8 cellular contexts compared by ENCODE assay signal in genomic region chr3:98733055-98733777, GRCh38. TPM values are rescaled to one million over a fixed set of nuclear protein-coding genes. Genes with fewer than 3 reads are reported as not detected.
A peak's percentile ranks its signal among the peaks of the same experiment; 100 is the strongest.
DNase-seq lines count a peak whose midpoint lies in the region; ATAC-seq, FAIRE-seq and TF ChIP-seq lines count a peak whose summit lies in the region.

No MANE protein-coding gene starts in this region.

- DNase-seq in CD8-positive, alpha-beta T cell = no peak
- peak; percentile 23 for DNase-seq in HTR-8/SVneo (ENCODE audit: insufficient read length, low spot score)
- DNase-seq in cardiac muscle cell (ENCODE audit: low read depth in 1 of 2, low spot score in 1 of 2) = peak; percentile 61 to 66
- no peak for DNase-seq in omental fat pad (ENCODE audit: low spot score)
- DNase-seq in NCI-H2029 treated with DMSO at 0.1 percent for 48 hours (lab: John Stamatoyannopoulos, UW) = no peak

- CTCF ChIA-PET in CD8-positive, alpha-beta T cell (lab: Charles Lee) = interaction anchor here (1.2 kb wide), 1 partner anchor 15 kb away, joined by 3 read pairs; no protein-coding TSS in a partner anchor

- H3K27ac Mint-ChIP-seq in CD8-positive, alpha-beta T cell = no peak overlapping the region
- peak overlapping the region; percentile 77 for H3K27ac Mint-ChIP-seq in activated naive CD4-positive, alpha-beta T cell treated with anti-CD3 and anti-CD28 coated beads, Interleukin-2, amount 50 U/mL, for 24 hours

- peak overlapping the region; percentile 28 for H3K4me3 ChIP-seq in CD8-positive, alpha-beta T cell (ENCODE audit: low read depth, low read length)
- peak overlapping the region; percentile 76 for H3K4me3 ChIP-seq in cardiac muscle cell

- H3K36me3 ChIP-seq in CD8-positive, alpha-beta T cell (ENCODE audit: insufficient read depth, low read length) = no peaks in the 10 kb centered on the region
- H3K36me3 ChIP-seq in cardiac muscle cell = no peaks in the 10 kb centered on the region

- intact Hi-C loops in CD8-positive, alpha-beta T cell (cut with DNase I, micrococcal nuclease) = no loop called here

- peaks cover 7% of the 10 kb centered on the region for H3K4me1 ChIP-seq in CD8-positive, alpha-beta T cell (ENCODE audit: insufficient read depth, low read length)
- H3K4me1 ChIP-seq in cardiac muscle cell (ENCODE audit: low read depth) = peaks cover 24% of the 10 kb centered on the region

- no peak for FAIRE-seq in HTR-8/SVneo (lab: Jason Lieb, UNC)

- H3K36me3 Mint-ChIP-seq in CD8-positive, alpha-beta T cell = no peaks in the 10 kb centered on the region
- no peaks in the 10 kb centered on the region for H3K36me3 Mint-ChIP-seq in activated naive CD4-positive, alpha-beta T cell treated with anti-CD3 and anti-CD28 coated beads, Interleukin-2, amount 50 U/mL, for 24 hours

- H3K4me1 Mint-ChIP-seq in CD8-positive, alpha-beta T cell (ENCODE audit: low read depth) = peaks cover 19% of the 10 kb centered on the region
- H3K4me1 Mint-ChIP-seq in activated naive CD4-positive, alpha-beta T cell treated with anti-CD3 and anti-CD28 coated beads, Interleukin-2, amount 50 U/mL, for 24 hours = peaks cover 17% of the 10 kb centered on the region

- H3K27me3 ChIP-seq in CD8-positive, alpha-beta T cell (ENCODE audit: insufficient read depth, low read length) = peaks cover 4% of the 10 kb centered on the region
- no peaks in the 10 kb centered on the region for H3K27me3 ChIP-seq in cardiac muscle cell

- peaks cover 57% of the 10 kb centered on the region for H3K27me3 Mint-ChIP-seq in CD8-positive, alpha-beta T cell (ENCODE audit: low read depth)
- peaks cover 48% of the 10 kb centered on the region for H3K27me3 Mint-ChIP-seq in activated naive CD4-positive, alpha-beta T cell treated with anti-CD3 and anti-CD28 coated beads, Interleukin-2, amount 50 U/mL, for 24 hours

- H3K9me3 ChIP-seq in CD8-positive, alpha-beta T cell (ENCODE audit: low read length) = no peaks in the 10 kb centered on the region
- H3K9me3 ChIP-seq in cardiac muscle cell (ENCODE audit: low read depth) = no peaks in the 10 kb centered on the region

- H3K9me3 Mint-ChIP-seq in CD8-positive, alpha-beta T cell = no peaks in the 10 kb centered on the region
- H3K9me3 Mint-ChIP-seq in activated naive CD4-positive, alpha-beta T cell treated with anti-CD3 and anti-CD28 coated beads, Interleukin-2, amount 50 U/mL, for 24 hours = no peaks in the 10 kb centered on the region

- H3K4me3 Mint-ChIP-seq in CD8-positive, alpha-beta T cell = peak overlapping the region; percentile 76
- peak overlapping the region; percentile 76 for H3K4me3 Mint-ChIP-seq in activated naive CD4-positive, alpha-beta T cell treated with anti-CD3 and anti-CD28 coated beads, Interleukin-2, amount 50 U/mL, for 24 hours

- POLR2A ChIA-PET in CD8-positive, alpha-beta T cell (lab: Charles Lee) = no interaction called here

- no peak overlapping the region for H3K27ac ChIP-seq in CD8-positive, alpha-beta T cell (ENCODE audit: low read depth, low read length)
- H3K27ac ChIP-seq in cardiac muscle cell = peak overlapping the region; percentile 92

- TF ChIP-seq CTCF in CD8-positive, alpha-beta T cell (IDR thresholded peaks at IDR 0.05) = no peak
- TF ChIP-seq CTCF in cardiac muscle cell (IDR thresholded peaks at IDR 0.05; ENCODE audit: low read depth, low read length) (no peak), omental fat pad (IDR thresholded peaks at IDR 0.05) (no peak)

- no peak for ATAC-seq in CD8-positive, alpha-beta T cell
- ATAC-seq in GM19372 (IDR thresholded peaks at IDR 0.05; ENCODE audit: low read depth, unreplicated experiment) = peak; percentile 7
- ATAC-seq in omental fat pad (ENCODE audit: low FRiP score) = peak; percentile 30
- no peak for ATAC-seq in GM19455 (IDR thresholded peaks at IDR 0.05; ENCODE audit: unreplicated experiment)

RNA-seq across cellular contexts. Expression of gene ST3GAL6, which starts 29.9 kb away (rescaled TPM):
- total RNA-seq in CD8-positive, alpha-beta T cell = not detected
- total RNA-seq in cardiac muscle cell (36.0 and 41.1 TPM in 2 replicates), omental fat pad (10 to 100 TPM in 3 of 4 donors, 1 to 10 TPM in 1; 8.5 to 19.4 (median 16.0) TPM)
- 41.7 and 53.6 TPM in 2 replicates for polyA plus RNA-seq in cardiac muscle cell

Comparison
In these comparisons a context has a peak if more than half of its experiments do, and no peak if none do; other contexts are left out.
1. ATAC-seq: peak in GM19372 (single experiment) and omental fat pad (single experiment); none in CD8-positive, alpha-beta T cell (single experiment) and GM19455 (single experiment).
2. DNase-seq: peak in HTR-8/SVneo (single experiment) and cardiac muscle cell (2 of 2); none in CD8-positive, alpha-beta T cell (0 of 7), omental fat pad (single experiment) and NCI-H2029 treated with DMSO at 0.1 percent for 48 hours (single experiment).
3. RNA of gene ST3GAL6, which starts 29.9 kb away (total RNA-seq): 36.0 to 41.1 TPM in cardiac muscle cell and 8.5 to 19.4 TPM in omental fat pad; not detected in CD8-positive, alpha-beta T cell; every median in the first group is over 4 times any median in the second.